Comparison of ENCODE assay signal across 1 cellular context in genomic region chr5:36239370-36240293, GRCh38.
TF ChIP-seq lines count a peak whose summit lies in the region.

No MANE protein-coding gene starts in this region.

TF ChIP-seq in HepG2, 621 proteins besides CTCF, POLR2A, EP300 and RAD21 (continued from another document and continues in another):
- TF ChIP-seq, protein P1, sequence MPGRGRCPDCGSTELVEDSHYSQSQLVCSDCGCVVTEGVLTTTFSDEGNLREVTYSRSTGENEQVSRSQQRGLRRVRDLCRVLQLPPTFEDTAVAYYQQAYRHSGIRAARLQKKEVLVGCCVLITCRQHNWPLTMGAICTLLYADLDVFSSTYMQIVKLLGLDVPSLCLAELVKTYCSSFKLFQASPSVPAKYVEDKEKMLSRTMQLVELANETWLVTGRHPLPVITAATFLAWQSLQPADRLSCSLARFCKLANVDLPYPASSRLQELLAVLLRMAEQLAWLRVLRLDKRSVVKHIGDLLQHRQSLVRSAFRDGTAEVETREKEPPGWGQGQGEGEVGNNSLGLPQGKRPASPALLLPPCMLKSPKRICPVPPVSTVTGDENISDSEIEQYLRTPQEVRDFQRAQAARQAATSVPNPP (CRISPR knock-in tag; IDR thresholded peaks at IDR 0.05): no peak
- TF ChIP-seq, protein P2, sequence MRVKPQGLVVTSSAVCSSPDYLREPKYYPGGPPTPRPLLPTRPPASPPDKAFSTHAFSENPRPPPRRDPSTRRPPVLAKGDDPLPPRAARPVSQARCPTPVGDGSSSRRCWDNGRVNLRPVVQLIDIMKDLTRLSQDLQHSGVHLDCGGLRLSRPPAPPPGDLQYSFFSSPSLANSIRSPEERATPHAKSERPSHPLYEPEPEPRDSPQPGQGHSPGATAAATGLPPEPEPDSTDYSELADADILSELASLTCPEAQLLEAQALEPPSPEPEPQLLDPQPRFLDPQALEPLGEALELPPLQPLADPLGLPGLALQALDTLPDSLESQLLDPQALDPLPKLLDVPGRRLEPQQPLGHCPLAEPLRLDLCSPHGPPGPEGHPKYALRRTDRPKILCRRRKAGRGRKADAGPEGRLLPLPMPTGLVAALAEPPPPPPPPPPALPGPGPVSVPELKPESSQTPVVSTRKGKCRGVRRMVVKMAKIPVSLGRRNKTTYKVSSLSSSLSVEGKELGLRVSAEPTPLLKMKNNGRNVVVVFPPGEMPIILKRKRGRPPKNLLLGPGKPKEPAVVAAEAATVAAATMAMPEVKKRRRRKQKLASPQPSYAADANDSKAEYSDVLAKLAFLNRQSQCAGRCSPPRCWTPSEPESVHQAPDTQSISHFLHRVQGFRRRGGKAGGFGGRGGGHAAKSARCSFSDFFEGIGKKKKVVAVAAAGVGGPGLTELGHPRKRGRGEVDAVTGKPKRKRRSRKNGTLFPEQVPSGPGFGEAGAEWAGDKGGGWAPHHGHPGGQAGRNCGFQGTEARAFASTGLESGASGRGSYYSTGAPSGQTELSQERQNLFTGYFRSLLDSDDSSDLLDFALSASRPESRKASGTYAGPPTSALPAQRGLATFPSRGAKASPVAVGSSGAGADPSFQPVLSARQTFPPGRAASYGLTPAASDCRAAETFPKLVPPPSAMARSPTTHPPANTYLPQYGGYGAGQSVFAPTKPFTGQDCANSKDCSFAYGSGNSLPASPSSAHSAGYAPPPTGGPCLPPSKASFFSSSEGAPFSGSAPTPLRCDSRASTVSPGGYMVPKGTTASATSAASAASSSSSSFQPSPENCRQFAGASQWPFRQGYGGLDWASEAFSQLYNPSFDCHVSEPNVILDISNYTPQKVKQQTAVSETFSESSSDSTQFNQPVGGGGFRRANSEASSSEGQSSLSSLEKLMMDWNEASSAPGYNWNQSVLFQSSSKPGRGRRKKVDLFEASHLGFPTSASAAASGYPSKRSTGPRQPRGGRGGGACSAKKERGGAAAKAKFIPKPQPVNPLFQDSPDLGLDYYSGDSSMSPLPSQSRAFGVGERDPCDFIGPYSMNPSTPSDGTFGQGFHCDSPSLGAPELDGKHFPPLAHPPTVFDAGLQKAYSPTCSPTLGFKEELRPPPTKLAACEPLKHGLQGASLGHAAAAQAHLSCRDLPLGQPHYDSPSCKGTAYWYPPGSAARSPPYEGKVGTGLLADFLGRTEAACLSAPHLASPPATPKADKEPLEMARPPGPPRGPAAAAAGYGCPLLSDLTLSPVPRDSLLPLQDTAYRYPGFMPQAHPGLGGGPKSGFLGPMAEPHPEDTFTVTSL (CRISPR knock-in tag; IDR thresholded peaks at IDR 0.05; ENCODE audit: borderline replicate concordance): peak; percentile 74; the same call in 1 of the 2 replicates
- TF ChIP-seq HOXA5 (CRISPR knock-in tag; IDR thresholded peaks at IDR 0.05) (0 out of 2 replicates have a peak, but pooled peaks have one; percentile 22), PCBP2 (optimal IDR thresholded peaks at IDR 0.05; ENCODE audit: low read depth, low read length, poor library complexity, severe bottlenecking) (no peak), REPIN1 (CRISPR knock-in tag; IDR thresholded peaks at IDR 0.05; ENCODE audit: borderline replicate concordance, low read depth) (no peak), TGIF2 (CRISPR knock-in tag; IDR thresholded peaks at IDR 0.05) (peak; percentile 28; the same call in 1 of the 2 replicates), ZFX (CRISPR knock-in tag; IDR thresholded peaks at IDR 0.05; ENCODE audit: low read depth) (peak; percentile 47), ZFP82 (CRISPR knock-in tag; IDR thresholded peaks at IDR 0.05; ENCODE audit: borderline replicate concordance) (no peak), GFI1 (CRISPR knock-in tag; IDR thresholded peaks at IDR 0.05; ENCODE audit: borderline replicate concordance) (peak; percentile 82), GATAD2A (CRISPR knock-in tag; IDR thresholded peaks at IDR 0.05) (peak; percentile 94), PRDM4 (CRISPR knock-in tag; IDR thresholded peaks at IDR 0.05; ENCODE audit: borderline replicate concordance) (no peak), NCOA1 (CRISPR knock-in tag; IDR thresholded peaks at IDR 0.05) (peak; percentile 66; the same call in 1 of the 2 replicates), RERE (CRISPR knock-in tag; IDR thresholded peaks at IDR 0.05; ENCODE audit: low read depth) (peak; percentile 88), HNF4G (IDR thresholded peaks at IDR 0.05; ENCODE audit: borderline replicate concordance, low read depth, low read length) (0 out of 2 replicates have a peak, but pooled peaks have one; percentile 5), HNF4G (CRISPR knock-in tag; IDR thresholded peaks at IDR 0.05; ENCODE audit: borderline replicate concordance, low read depth) (no peak), FLYWCH1 (CRISPR knock-in tag; IDR thresholded peaks at IDR 0.05) (no peak), FOXJ3 (CRISPR knock-in tag; IDR thresholded peaks at IDR 0.05; ENCODE audit: borderline replicate concordance) (peak; percentile 92; the same call in 1 of the 2 replicates), SAP130 (CRISPR knock-in tag; IDR thresholded peaks at IDR 0.05; ENCODE audit: low read depth) (peak; percentile 58), PPARG (CRISPR knock-in tag; conservative IDR thresholded peaks at IDR 0.05) (peak; percentile 72), TOE1 (CRISPR knock-in tag; IDR thresholded peaks at IDR 0.05) (0 out of 2 replicates have a peak, but pooled peaks have one; percentile 13), POLR2AphosphoS5 (IDR thresholded peaks at IDR 0.05; ENCODE audit: low read depth, low read length) (peak; percentile 45), RCOR2 (CRISPR knock-in tag; IDR thresholded peaks at IDR 0.05) (peak; percentile 79), ARID5B (CRISPR knock-in tag; IDR thresholded peaks at IDR 0.05) (peak; percentile 94), ZGPAT (CRISPR knock-in tag; IDR thresholded peaks at IDR 0.05) (peak; percentile 87), SALL1 (CRISPR knock-in tag; IDR thresholded peaks at IDR 0.05) (peak; percentile 18; the same call in 1 of the 2 replicates), NR2F1 (CRISPR knock-in tag; IDR thresholded peaks at IDR 0.05) (0 out of 4 replicates have a peak, but pooled peaks of 1 of the 2 experiments have one; percentile 19)
- TF ChIP-seq, protein P3, sequence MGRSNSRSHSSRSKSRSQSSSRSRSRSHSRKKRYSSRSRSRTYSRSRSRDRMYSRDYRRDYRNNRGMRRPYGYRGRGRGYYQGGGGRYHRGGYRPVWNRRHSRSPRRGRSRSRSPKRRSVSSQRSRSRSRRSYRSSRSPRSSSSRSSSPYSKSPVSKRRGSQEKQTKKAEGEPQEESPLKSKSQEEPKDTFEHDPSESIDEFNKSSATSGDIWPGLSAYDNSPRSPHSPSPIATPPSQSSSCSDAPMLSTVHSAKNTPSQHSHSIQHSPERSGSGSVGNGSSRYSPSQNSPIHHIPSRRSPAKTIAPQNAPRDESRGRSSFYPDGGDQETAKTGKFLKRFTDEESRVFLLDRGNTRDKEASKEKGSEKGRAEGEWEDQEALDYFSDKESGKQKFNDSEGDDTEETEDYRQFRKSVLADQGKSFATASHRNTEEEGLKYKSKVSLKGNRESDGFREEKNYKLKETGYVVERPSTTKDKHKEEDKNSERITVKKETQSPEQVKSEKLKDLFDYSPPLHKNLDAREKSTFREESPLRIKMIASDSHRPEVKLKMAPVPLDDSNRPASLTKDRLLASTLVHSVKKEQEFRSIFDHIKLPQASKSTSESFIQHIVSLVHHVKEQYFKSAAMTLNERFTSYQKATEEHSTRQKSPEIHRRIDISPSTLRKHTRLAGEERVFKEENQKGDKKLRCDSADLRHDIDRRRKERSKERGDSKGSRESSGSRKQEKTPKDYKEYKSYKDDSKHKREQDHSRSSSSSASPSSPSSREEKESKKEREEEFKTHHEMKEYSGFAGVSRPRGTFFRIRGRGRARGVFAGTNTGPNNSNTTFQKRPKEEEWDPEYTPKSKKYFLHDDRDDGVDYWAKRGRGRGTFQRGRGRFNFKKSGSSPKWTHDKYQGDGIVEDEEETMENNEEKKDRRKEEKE (IDR thresholded peaks at IDR 0.05): no peak
- TF ChIP-seq, protein P4, sequence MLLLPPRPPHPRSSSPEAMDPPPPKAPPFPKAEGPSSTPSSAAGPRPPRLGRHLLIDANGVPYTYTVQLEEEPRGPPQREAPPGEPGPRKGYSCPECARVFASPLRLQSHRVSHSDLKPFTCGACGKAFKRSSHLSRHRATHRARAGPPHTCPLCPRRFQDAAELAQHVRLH (CRISPR knock-in tag; IDR thresholded peaks at IDR 0.05; ENCODE audit: borderline replicate concordance, low read depth): 0 out of 2 replicates have a peak, but pooled peaks have one; percentile 19
